Comparison of ENCODE assay signal across 22 cellular contexts in the genomic region with DNA sequence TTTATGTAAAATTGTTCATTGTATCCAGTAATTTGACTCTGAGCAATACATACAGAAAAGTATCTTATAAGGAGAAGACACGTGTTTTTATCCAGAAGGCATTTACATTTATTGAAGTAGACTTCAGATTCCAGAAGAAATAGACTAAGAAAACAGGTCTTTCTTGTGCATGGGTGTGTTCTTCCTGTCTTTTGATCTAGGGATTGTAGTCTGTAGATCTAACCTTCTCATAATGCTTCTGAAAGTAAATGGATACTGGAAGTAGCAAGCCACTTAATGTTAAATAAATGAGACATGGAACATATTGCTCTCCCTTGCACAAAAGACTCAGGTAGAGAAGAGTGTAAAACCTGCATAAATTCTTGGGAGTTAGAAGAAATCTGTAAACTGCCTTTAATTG.
"Had no signal": no experiment of that assay in that cellular context is flagged by ENCODE, and none has a peak within 500 bp of the region (broad histone marks: within the 10 kb centered on the region; RNA-seq: fewer than 3 reads in every experiment).

No MANE protein-coding gene starts in this region.

- H3K27ac ChIP-seq: coronary artery, hepatocyte, neural progenitor cell, parathyroid adenoma, prostate gland, spleen, tibial artery, upper lobe of left lung, uterus had no signal

- H3K36me3 ChIP-seq: neural progenitor cell, prostate gland, spleen, tibial artery, upper lobe of left lung, uterus had no signal

- DNase-seq: effector CD4-positive, alpha-beta T cell; endodermal cell; foreskin melanocyte; head of caudate nucleus; mammary epithelial cell; mucosa of descending colon; spleen; stimulated activated CD4-positive, alpha-beta T cell treated with anti-CD3 and anti-CD28 coated beads, Interleukin-15, amount 100 ng/mL, for 24 hours; stimulated activated CD4-positive, alpha-beta T cell treated with anti-CD3 and anti-CD28 coated beads, Interleukin-1b, Interleukin-23, amount 100 ng/mL, for 48 hours; stimulated activated CD4-positive, alpha-beta T cell treated with anti-CD3 and anti-CD28 coated beads, Interleukin-4, amount 100 ng/mL, for 24 hours; tibial artery; upper lobe of left lung; uterus had no signal

- H2AFZ ChIP-seq: hepatocyte, neural progenitor cell, parathyroid adenoma had no signal

- H3K4me1 Mint-ChIP-seq: endodermal cell; neural progenitor cell; stimulated activated memory B cell treated with anti-CD40 and anti-IgM and Interleukin-4, amounts not matched to agents 10 μg/mL and 1 μg/mL and 100 μg/mL, for 72 hours had no signal

- H3K4me2 ChIP-seq: hepatocyte, neural progenitor cell had no signal

- H3K4me3 Mint-ChIP-seq: endodermal cell; natural killer cell treated with Interleukin-12 subunit alpha and Interleukin-12 subunit beta and Interleukin-15 and Interleukin-18, amount 100 ng/mL, for 72 hours; neural progenitor cell; stimulated activated memory B cell treated with anti-CD40 and anti-IgM and Interleukin-4, amounts not matched to agents 10 μg/mL and 1 μg/mL and 100 μg/mL, for 72 hours; stimulated activated naive CD8-positive, alpha-beta T cell treated with anti-CD3 and anti-CD28 coated beads, Interleukin-15, Interleukin-2, amounts not matched to agents 100 ng/mL and 50 ng/mL, for 24 hours had no signal

- H3K27me3 ChIP-seq: hepatocyte, neural progenitor cell, spleen, tibial artery, upper lobe of left lung, uterus had no signal

- H3K36me3 Mint-ChIP-seq: natural killer cell treated with Interleukin-12 subunit alpha and Interleukin-12 subunit beta and Interleukin-15 and Interleukin-18, amount 100 ng/mL, for 72 hours; neural progenitor cell; stimulated activated memory B cell treated with anti-CD40 and anti-IgM and Interleukin-4, amounts not matched to agents 10 μg/mL and 1 μg/mL and 100 μg/mL, for 72 hours had no signal

- ATAC-seq: mucosa of descending colon; natural killer cell treated with Interleukin-12 subunit alpha and Interleukin-12 subunit beta and Interleukin-15 and Interleukin-18, amount 100 ng/mL, for 72 hours; sciatic nerve; stimulated activated memory B cell treated with anti-CD40 and anti-IgM and Interleukin-4, amounts not matched to agents 10 μg/mL and 1 μg/mL and 100 μg/mL, for 72 hours had no signal

- H3K9ac ChIP-seq: neural progenitor cell, parathyroid adenoma had no signal

- H3K79me2 ChIP-seq: hepatocyte, parathyroid adenoma had no signal

- H3K9me3 Mint-ChIP-seq: natural killer cell treated with Interleukin-12 subunit alpha and Interleukin-12 subunit beta and Interleukin-15 and Interleukin-18, amount 100 ng/mL, for 72 hours; stimulated activated memory B cell treated with anti-CD40 and anti-IgM and Interleukin-4, amounts not matched to agents 10 μg/mL and 1 μg/mL and 100 μg/mL, for 72 hours had no signal

- H3K27me3 Mint-ChIP-seq: natural killer cell treated with Interleukin-12 subunit alpha and Interleukin-12 subunit beta and Interleukin-15 and Interleukin-18, amount 100 ng/mL, for 72 hours; stimulated activated memory B cell treated with anti-CD40 and anti-IgM and Interleukin-4, amounts not matched to agents 10 μg/mL and 1 μg/mL and 100 μg/mL, for 72 hours; stimulated activated naive CD8-positive, alpha-beta T cell treated with anti-CD3 and anti-CD28 coated beads, Interleukin-15, Interleukin-2, amounts not matched to agents 100 ng/mL and 50 ng/mL, for 24 hours had no signal

- H3K4me1 ChIP-seq: neural progenitor cell, parathyroid adenoma, prostate gland, spleen, tibial artery, upper lobe of left lung, uterus had no signal

- H3K4me3 ChIP-seq: coronary artery, hepatocyte, mucosa of descending colon, neural progenitor cell, prostate gland, spleen, tibial artery, upper lobe of left lung, uterus had no signal

- H3K9me3 ChIP-seq: mucosa of descending colon, prostate gland, tibial artery, upper lobe of left lung, uterus had no signal

- H3K27ac Mint-ChIP-seq: endodermal cell; natural killer cell treated with Interleukin-12 subunit alpha and Interleukin-12 subunit beta and Interleukin-15 and Interleukin-18, amount 100 ng/mL, for 72 hours; neural progenitor cell; stimulated activated memory B cell treated with anti-CD40 and anti-IgM and Interleukin-4, amounts not matched to agents 10 μg/mL and 1 μg/mL and 100 μg/mL, for 72 hours; stimulated activated naive CD8-positive, alpha-beta T cell treated with anti-CD3 and anti-CD28 coated beads, Interleukin-15, Interleukin-2, amounts not matched to agents 100 ng/mL and 50 ng/mL, for 24 hours had no signal
